In the genomic region with DNA sequence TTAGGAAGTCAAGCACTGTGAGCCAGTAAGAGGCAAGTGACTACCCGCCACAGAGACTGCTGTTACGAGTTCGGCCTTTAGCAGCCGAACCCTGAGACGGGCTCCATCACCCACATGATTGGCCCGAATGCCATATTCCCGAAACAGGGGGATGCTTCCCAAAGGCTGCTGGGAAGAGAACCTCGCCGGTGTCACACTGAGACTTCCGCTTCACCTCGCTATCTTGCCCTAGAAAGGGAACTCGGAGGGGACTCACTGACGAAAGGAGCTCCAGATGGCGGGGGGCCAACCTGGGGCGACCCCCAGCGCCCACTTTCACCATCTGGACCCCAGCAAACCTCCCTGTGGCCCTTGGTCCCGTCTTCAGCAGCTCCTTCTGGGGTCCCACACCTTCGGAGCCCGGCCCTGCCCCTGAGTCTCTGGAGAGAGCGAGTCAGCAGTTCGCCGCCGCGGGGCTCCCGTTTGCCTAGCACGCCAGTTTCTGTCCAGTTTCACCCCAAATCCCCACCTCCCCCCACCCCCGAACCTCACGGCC, we compare ENCODE assay signal across 1 cellular context.
TF ChIP-seq lines count a peak whose summit lies in the region.

No MANE protein-coding gene starts in this region.

TF ChIP-seq in GM12878, 131 proteins besides CTCF, POLR2A, EP300 and RAD21:
- TF ChIP-seq, protein P1, sequence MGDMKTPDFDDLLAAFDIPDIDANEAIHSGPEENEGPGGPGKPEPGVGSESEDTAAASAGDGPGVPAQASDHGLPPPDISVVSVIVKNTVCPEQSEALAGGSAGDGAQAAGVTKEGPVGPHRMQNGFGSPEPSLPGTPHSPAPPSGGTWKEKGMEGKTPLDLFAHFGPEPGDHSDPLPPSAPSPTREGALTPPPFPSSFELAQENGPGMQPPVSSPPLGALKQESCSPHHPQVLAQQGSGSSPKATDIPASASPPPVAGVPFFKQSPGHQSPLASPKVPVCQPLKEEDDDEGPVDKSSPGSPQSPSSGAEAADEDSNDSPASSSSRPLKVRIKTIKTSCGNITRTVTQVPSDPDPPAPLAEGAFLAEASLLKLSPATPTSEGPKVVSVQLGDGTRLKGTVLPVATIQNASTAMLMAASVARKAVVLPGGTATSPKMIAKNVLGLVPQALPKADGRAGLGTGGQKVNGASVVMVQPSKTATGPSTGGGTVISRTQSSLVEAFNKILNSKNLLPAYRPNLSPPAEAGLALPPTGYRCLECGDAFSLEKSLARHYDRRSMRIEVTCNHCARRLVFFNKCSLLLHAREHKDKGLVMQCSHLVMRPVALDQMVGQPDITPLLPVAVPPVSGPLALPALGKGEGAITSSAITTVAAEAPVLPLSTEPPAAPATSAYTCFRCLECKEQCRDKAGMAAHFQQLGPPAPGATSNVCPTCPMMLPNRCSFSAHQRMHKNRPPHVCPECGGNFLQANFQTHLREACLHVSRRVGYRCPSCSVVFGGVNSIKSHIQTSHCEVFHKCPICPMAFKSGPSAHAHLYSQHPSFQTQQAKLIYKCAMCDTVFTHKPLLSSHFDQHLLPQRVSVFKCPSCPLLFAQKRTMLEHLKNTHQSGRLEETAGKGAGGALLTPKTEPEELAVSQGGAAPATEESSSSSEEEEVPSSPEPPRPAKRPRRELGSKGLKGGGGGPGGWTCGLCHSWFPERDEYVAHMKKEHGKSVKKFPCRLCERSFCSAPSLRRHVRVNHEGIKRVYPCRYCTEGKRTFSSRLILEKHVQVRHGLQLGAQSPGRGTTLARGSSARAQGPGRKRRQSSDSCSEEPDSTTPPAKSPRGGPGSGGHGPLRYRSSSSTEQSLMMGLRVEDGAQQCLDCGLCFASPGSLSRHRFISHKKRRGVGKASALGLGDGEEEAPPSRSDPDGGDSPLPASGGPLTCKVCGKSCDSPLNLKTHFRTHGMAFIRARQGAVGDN (IDR thresholded peaks at IDR 0.05) = 0 out of 2 replicates have a peak, but pooled peaks have one; percentile 44
- TF ChIP-seq, protein P2, sequence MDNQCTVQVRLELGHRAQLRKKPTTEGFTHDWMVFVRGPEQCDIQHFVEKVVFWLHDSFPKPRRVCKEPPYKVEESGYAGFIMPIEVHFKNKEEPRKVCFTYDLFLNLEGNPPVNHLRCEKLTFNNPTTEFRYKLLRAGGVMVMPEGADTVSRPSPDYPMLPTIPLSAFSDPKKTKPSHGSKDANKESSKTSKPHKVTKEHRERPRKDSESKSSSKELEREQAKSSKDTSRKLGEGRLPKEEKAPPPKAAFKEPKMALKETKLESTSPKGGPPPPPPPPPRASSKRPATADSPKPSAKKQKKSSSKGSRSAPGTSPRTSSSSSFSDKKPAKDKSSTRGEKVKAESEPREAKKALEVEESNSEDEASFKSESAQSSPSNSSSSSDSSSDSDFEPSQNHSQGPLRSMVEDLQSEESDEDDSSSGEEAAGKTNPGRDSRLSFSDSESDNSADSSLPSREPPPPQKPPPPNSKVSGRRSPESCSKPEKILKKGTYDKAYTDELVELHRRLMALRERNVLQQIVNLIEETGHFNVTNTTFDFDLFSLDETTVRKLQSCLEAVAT (IDR thresholded peaks at IDR 0.05) = peak; percentile 48; the same call in 1 of the 2 replicates
- TF ChIP-seq MTA2 (IDR thresholded peaks at IDR 0.05; ENCODE audit: low read depth) (no peak), SUPT20H (IDR thresholded peaks at IDR 0.05; ENCODE audit: borderline replicate concordance, control insufficient read depth, low read depth, low read length) (no peak), IKZF2 (IDR thresholded peaks at IDR 0.05) (peak in 1 of 2 experiments; percentile 26; a peak in 1 of 4 replicates), SPI1 (IDR thresholded peaks at IDR 0.05; ENCODE audit: borderline replicate concordance, insufficient read depth, low read depth, low read length) (peak; percentile 42; the same call in 1 of the 2 replicates), GABPA (IDR thresholded peaks at IDR 0.05; ENCODE audit: low read depth) (0 out of 2 replicates have a peak, but pooled peaks have one; percentile 3)
- TF ChIP-seq, protein P3, sequence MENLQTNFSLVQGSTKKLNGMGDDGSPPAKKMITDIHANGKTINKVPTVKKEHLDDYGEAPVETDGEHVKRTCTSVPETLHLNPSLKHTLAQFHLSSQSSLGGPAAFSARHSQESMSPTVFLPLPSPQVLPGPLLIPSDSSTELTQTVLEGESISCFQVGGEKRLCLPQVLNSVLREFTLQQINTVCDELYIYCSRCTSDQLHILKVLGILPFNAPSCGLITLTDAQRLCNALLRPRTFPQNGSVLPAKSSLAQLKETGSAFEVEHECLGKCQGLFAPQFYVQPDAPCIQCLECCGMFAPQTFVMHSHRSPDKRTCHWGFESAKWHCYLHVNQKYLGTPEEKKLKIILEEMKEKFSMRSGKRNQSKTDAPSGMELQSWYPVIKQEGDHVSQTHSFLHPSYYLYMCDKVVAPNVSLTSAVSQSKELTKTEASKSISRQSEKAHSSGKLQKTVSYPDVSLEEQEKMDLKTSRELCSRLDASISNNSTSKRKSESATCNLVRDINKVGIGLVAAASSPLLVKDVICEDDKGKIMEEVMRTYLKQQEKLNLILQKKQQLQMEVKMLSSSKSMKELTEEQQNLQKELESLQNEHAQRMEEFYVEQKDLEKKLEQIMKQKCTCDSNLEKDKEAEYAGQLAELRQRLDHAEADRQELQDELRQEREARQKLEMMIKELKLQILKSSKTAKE (IDR thresholded peaks at IDR 0.05; ENCODE audit: low read depth, poor library complexity, severe bottlenecking) = no peak
- TF ChIP-seq, protein P4, sequence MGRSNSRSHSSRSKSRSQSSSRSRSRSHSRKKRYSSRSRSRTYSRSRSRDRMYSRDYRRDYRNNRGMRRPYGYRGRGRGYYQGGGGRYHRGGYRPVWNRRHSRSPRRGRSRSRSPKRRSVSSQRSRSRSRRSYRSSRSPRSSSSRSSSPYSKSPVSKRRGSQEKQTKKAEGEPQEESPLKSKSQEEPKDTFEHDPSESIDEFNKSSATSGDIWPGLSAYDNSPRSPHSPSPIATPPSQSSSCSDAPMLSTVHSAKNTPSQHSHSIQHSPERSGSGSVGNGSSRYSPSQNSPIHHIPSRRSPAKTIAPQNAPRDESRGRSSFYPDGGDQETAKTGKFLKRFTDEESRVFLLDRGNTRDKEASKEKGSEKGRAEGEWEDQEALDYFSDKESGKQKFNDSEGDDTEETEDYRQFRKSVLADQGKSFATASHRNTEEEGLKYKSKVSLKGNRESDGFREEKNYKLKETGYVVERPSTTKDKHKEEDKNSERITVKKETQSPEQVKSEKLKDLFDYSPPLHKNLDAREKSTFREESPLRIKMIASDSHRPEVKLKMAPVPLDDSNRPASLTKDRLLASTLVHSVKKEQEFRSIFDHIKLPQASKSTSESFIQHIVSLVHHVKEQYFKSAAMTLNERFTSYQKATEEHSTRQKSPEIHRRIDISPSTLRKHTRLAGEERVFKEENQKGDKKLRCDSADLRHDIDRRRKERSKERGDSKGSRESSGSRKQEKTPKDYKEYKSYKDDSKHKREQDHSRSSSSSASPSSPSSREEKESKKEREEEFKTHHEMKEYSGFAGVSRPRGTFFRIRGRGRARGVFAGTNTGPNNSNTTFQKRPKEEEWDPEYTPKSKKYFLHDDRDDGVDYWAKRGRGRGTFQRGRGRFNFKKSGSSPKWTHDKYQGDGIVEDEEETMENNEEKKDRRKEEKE (IDR thresholded peaks at IDR 0.05) = no peak
